Comparison of ENCODE assay signal across 7 cellular contexts in genomic region chr7:152082073-152082721, GRCh38. TPM values are rescaled to one million over a fixed set of nuclear protein-coding genes. Genes with fewer than 3 reads are reported as not detected.
DNase-seq lines count a peak whose midpoint lies in the region; ATAC-seq and TF ChIP-seq lines count a peak whose summit lies in the region.
"Not testable (repeated sequence)": the region's sequence is repeated elsewhere in the genome, so short reads cannot be mapped to it uniquely, and the experiment has no call there.

No MANE protein-coding gene starts in this region.

- peaks cover 48 to 59% of the 10 kb centered on the region in 2 experiments for H3K4me1 Mint-ChIP-seq in H9

- H3K56ac ChIP-seq in H9 (ENCODE audit: insufficient read length, low read depth, low read length); mesendoderm (ENCODE audit: low read length): not testable (repeated sequence)

- not testable (repeated sequence) for H4K8ac ChIP-seq in H9 (replicated peaks; ENCODE audit: insufficient read length, low read depth, low read length); mesendoderm (ENCODE audit: low read depth, low read length)

- H4K5ac ChIP-seq in H9 (ENCODE audit: insufficient read length, low read depth, low read length); mesendoderm (ENCODE audit: low read length): not testable (repeated sequence)

- not testable (repeated sequence) for H3K27ac ChIP-seq in H9 (ENCODE audit: insufficient read length, low read depth, low read length); mesendoderm (ENCODE audit: low read depth, low read length)
- H3K27ac ChIP-seq in RWPE2 (ENCODE audit: poor library complexity, severe bottlenecking) (peak overlapping the region; percentile 60), breast epithelium (peak overlapping the region; percentile 15 to 64), foreskin keratinocyte (peak overlapping the region; percentile 23), prostate gland (peak overlapping the region in 1 of 2 donors; percentile 25)

- not testable (repeated sequence) for H3T11ph ChIP-seq in H9 (ENCODE audit: low read length)

- not testable (repeated sequence) for H3K4ac ChIP-seq in H9 (ENCODE audit: low read depth, low read length); mesendoderm (ENCODE audit: low read depth, low read length)

- H2BK120ac ChIP-seq in H9 (ENCODE audit: low read depth, low read length, poor library complexity, severe bottlenecking); mesendoderm (ENCODE audit: low read depth, low read length): not testable (repeated sequence)

- intact Hi-C loops in breast epithelium (cut with DNase I; ENCODE audit: low total_unique reads); prostate gland (cut with DNase I): not testable (repeated sequence)

- not testable (repeated sequence) for ATAC-seq in RWPE2 (ENCODE audit: low read depth); foreskin keratinocyte

- TF ChIP-seq POLR2A in breast epithelium (IDR thresholded peaks at IDR 0.05); prostate gland (IDR thresholded peaks at IDR 0.05): not testable (repeated sequence)

- not testable (repeated sequence) for H2BK5ac ChIP-seq in H9 (ENCODE audit: insufficient read length, low read length); mesendoderm (ENCODE audit: low read length)

- not testable (repeated sequence) for H2AK5ac ChIP-seq in H9 (ENCODE audit: insufficient read length, low read length); mesendoderm (ENCODE audit: low read length)

- H3K23me2 ChIP-seq in H9 (ENCODE audit: insufficient read length, low read depth, low read length, poor library complexity, severe bottlenecking): not testable (repeated sequence)

- not testable (repeated sequence) for H3K23ac ChIP-seq in H9 (ENCODE audit: insufficient read length, low read depth, low read length); mesendoderm (ENCODE audit: low read length)

- H4K91ac ChIP-seq in H9 (ENCODE audit: insufficient read length, low read depth, low read length): not testable (repeated sequence)

- WGBS in H9 (ENCODE audit: extremely low coverage, insufficient read length, low lambda C conversion rate): no CpG with 5 or more reads among the region's 6 CpGs
- WGBS in mesendoderm (ENCODE audit: extremely low coverage, insufficient coverage, low lambda C conversion rate): no CpG with 5 or more reads among the region's 6 CpGs
- 71% methylated on average over 6 of the region's 6 CpGs for WGBS in prostate gland

- H2BK20ac ChIP-seq in H9 (ENCODE audit: low read depth, low read length, poor library complexity, severe bottlenecking): not testable (repeated sequence)

- H2AFZ ChIP-seq in H9 (ENCODE audit: low read length): not testable (repeated sequence)

- H3K4me1 ChIP-seq in H9 (ENCODE audit: insufficient read depth, low read length); breast epithelium; mesendoderm (ENCODE audit: control insufficient read depth, low read depth, low read length); prostate gland (replicated peaks): not testable (repeated sequence)
- H3K4me1 ChIP-seq in RWPE2 (ENCODE audit: insufficient read depth, poor library complexity, severe bottlenecking) (peaks cover 23% of the 10 kb centered on the region), foreskin keratinocyte (peaks cover 19% of the 10 kb centered on the region)

- not testable (repeated sequence) for H3K79me1 ChIP-seq in H9 (ENCODE audit: insufficient read depth, low read depth, low read length, poor library complexity, severe bottlenecking); mesendoderm (ENCODE audit: low read length)

- not testable (repeated sequence) for DNase-seq in H9; RWPE2 (ENCODE audit: low spot score); breast epithelium (ENCODE audit: low spot score in 2 of 2)
- peak; percentile 61 for DNase-seq in LoVo (ENCODE audit: low spot score)
- DNase-seq in foreskin keratinocyte: peak; percentile 44 to 82
- peak; percentile 41 for DNase-seq in mesendoderm
- DNase-seq in prostate gland (ENCODE audit: low spot score): peak; percentile 34

- not testable (repeated sequence) for H3K27me3 ChIP-seq in H9 (ENCODE audit: insufficient read depth, low read length); RWPE2 (ENCODE audit: insufficient read depth, poor library complexity, severe bottlenecking); breast epithelium; foreskin keratinocyte; mesendoderm (ENCODE audit: insufficient read depth, low read length, poor library complexity); prostate gland (replicated peaks; ENCODE audit: insufficient read depth)

- not testable (repeated sequence) for H3K36me3 Mint-ChIP-seq in H9 (ENCODE audit: insufficient read depth in 1 of 3, low read depth in 3 of 3)

- H3K14ac ChIP-seq in H9 (ENCODE audit: insufficient read depth, low read length): not testable (repeated sequence)

- H3K9me3 Mint-ChIP-seq in H9: not testable (repeated sequence)

- peak overlapping the region; percentile 19 to 94 (median 93); a peak in 6 of 7 replicates for H3K27ac Mint-ChIP-seq in H9

- not testable (repeated sequence) for H2BK12ac ChIP-seq in H9 (ENCODE audit: insufficient read length, low read depth, low read length)

- H3K18ac ChIP-seq in H9 (ENCODE audit: insufficient read length, low read depth, low read length); mesendoderm (ENCODE audit: low read length): not testable (repeated sequence)

- H3K9ac ChIP-seq in H9 (ENCODE audit: extremely low read depth, insufficient read length, low read length); mesendoderm (ENCODE audit: low read length): not testable (repeated sequence)

- H3K36me3 ChIP-seq in RWPE2 (ENCODE audit: low read depth); breast epithelium; mesendoderm (ENCODE audit: control insufficient read depth, insufficient read depth, low read length); prostate gland: not testable (repeated sequence)

- H3K4me2 ChIP-seq in H9 (ENCODE audit: insufficient read depth, insufficient read length, low read length); mesendoderm (ENCODE audit: low read length): not testable (repeated sequence)

- TF ChIP-seq CTCF in H9 (conservative IDR thresholded peaks at IDR 0.05); RWPE2 (IDR thresholded peaks at IDR 0.05; ENCODE audit: poor library complexity, severe bottlenecking); breast epithelium (IDR thresholded peaks at IDR 0.05); foreskin keratinocyte (conservative IDR thresholded peaks at IDR 0.05); prostate gland (IDR thresholded peaks at IDR 0.05): not testable (repeated sequence)

- H4K20me1 ChIP-seq in H9 (ENCODE audit: control insufficient read depth, insufficient read depth, insufficient read length): not testable (repeated sequence)

- H3K4me3 Mint-ChIP-seq in H9: not testable (repeated sequence)

- not testable (repeated sequence) for H3K27me3 Mint-ChIP-seq in H9 (ENCODE audit: low read depth)

- H3K4me3 ChIP-seq in RWPE2 (ENCODE audit: severe bottlenecking); breast epithelium; mesendoderm (ENCODE audit: low read length); prostate gland: not testable (repeated sequence)

- H2BK15ac ChIP-seq in H9 (ENCODE audit: low read depth, low read length); mesendoderm (replicated peaks; ENCODE audit: low read depth): not testable (repeated sequence)

- not testable (repeated sequence) for H3K79me2 ChIP-seq in H9 (ENCODE audit: insufficient read depth, low read length); mesendoderm (ENCODE audit: control insufficient read depth, insufficient read depth, low read length)

- H3K9me3 ChIP-seq in H9 (ENCODE audit: control insufficient read depth, low read depth, low read length); RWPE2 (ENCODE audit: severe bottlenecking); breast epithelium; prostate gland: not testable (repeated sequence)

RNA-seq across cellular contexts. Expression of gene GALNT11, which starts 56.7 kb away (rescaled TPM):
- total RNA-seq in H9 (2021) (21.0 and 24.1 TPM in 2 replicates), breast epithelium (10 to 100 TPM; 57.1 to 65.7 (median 58.7) TPM), foreskin keratinocyte (25.5 and 29.4 TPM in 2 replicates), prostate gland (10 to 100 TPM; 50.3 to 76.2 TPM)
- 12.9 and 15.7 TPM in 2 replicates for polyA plus RNA-seq in foreskin keratinocyte
- 17.1 TPM for polyA plus RNA-seq in mesendoderm (2013, experiment 1 of 2)
- 16.8 TPM for polyA plus RNA-seq in mesendoderm (2013, experiment 2 of 2)
